13 cellular contexts compared by ENCODE assay signal in the genomic region with DNA sequence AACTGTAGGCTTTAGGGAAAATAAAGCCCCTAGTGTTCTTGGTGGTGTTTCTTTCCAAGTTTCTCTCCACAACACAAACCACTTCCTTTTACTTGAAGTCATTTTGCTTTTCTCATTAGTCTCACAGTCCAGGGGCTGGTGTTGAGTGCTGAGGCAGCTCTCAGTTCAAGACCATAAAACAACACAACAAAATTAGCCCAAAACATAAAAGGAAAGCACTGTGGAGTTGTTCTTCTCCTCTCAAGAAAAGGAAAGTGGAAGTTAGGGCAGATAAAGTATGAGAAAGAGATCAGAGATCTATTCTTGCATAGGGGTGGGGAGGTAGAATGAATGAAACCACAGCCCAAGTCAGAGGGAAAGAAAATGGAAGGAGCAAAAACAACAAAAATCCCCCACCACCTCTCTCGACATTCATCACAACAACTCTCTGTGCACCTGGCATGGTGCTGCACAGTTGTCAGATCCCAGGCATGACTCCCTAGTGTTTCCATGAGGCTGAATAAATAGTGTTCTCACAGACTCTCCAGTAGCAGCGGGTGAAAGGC.
DNase-seq lines count a peak whose midpoint lies in the region; ATAC-seq and TF ChIP-seq lines count a peak whose summit lies in the region.
"Had no signal": no experiment of that assay in that cellular context is flagged by ENCODE, and none has a peak within 500 bp of the region (broad histone marks: within the 10 kb centered on the region; RNA-seq: fewer than 3 reads in every experiment).

No MANE protein-coding gene starts in this region.

- peak; percentile 54 for ATAC-seq in GM21576 (IDR thresholded peaks at IDR 0.05; ENCODE audit: unreplicated experiment)
- no peak for ATAC-seq in GM19035 (IDR thresholded peaks at IDR 0.05; ENCODE audit: unreplicated experiment)
- ATAC-seq in GM18907 (IDR thresholded peaks at IDR 0.05; ENCODE audit: unreplicated experiment), result no peak

- H3K4me3 ChIP-seq in GM12865 (ENCODE audit: low read depth, low read length), result no peak overlapping the region
- H3K4me3 ChIP-seq: ovary, suprapubic skin had no signal

- DNase-seq in GM12865 (ENCODE audit: low read depth) (peak; percentile 48), NCI-H774 (lab: John Stamatoyannopoulos, UW) (peak; percentile 8), foreskin melanocyte (peak; percentile 73), DMS153 (lab: John Stamatoyannopoulos, UW) (no peak), NCI-H2029 (lab: John Stamatoyannopoulos, UW) (no peak)
- DNase-seq: NCI-H526 treated with DMSO at 0.1 percent for 48 hours; ovary; stimulated activated CD4-positive, alpha-beta T cell treated with anti-CD3 and anti-CD28 coated beads, Interleukin-4, amount 100 ng/mL, for 24 hours; SW 1271 had no signal

- no peak for TF ChIP-seq CTCF in GM12865 (IDR thresholded peaks at IDR 0.05; ENCODE audit: insufficient read depth, low read depth, low read length, missing control alignments)

Comparison
In these comparisons a context has a peak if more than half of its experiments do, and no peak if none do; other contexts are left out.
1. DNase-seq: peak in GM12865 (single experiment), NCI-H774 (single experiment) and foreskin melanocyte (single experiment); none in DMS153 (single experiment) and NCI-H2029 (single experiment).